ENCODE assay signal across 13 cellular contexts in the genomic region with DNA sequence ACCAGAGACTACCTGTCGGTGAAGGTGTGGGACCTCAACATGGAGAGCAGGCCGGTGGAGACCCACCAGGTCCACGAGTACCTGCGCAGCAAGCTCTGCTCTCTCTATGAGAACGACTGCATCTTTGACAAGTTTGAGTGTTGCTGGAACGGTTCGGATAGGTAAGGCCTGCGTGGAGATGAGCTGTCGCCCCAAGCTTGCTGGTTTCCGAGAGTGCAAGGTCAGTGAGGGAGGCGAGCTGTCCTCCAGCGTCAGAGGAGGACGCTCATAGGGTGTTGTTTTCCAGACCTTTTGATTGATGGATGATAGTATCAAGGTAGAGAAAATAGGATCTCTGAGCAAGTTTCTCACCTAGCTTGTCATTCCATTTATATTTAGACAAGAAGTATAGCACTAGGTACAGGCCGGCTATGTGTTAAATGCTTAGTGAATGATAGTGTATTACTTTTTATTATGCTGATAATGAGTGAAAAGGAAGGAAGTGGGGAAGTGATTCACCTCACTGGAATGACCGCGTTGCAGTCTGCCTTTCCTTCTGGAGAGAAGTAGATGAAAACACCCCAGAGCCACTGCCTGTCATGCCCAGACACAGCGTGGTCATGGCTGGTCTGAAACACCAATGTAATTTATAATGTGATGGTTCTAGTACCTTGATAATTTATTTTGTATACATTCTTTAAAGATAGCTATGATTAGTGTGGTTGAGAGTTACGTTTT. TPM values are rescaled to one million over a fixed set of nuclear protein-coding genes. Genes with fewer than 3 reads are reported as not detected.
DNase-seq lines count a peak whose midpoint lies in the region; ATAC-seq and TF ChIP-seq lines count a peak whose summit lies in the region.
"Had no signal": no experiment of that assay in that cellular context is flagged by ENCODE, and none has a peak within 500 bp of the region (broad histone marks: within the 10 kb centered on the region; RNA-seq: fewer than 3 reads in every experiment).

No MANE protein-coding gene starts in this region.

- DNase-seq in CD4-positive, alpha-beta T cell: no peak
- DNase-seq in Kasumi-1 (lab: John Stamatoyannopoulos, UW) (peak; percentile 37 to 41), body of pancreas (peak in 3 of 4 donors; percentile 1 to 10 (median 9)), lung microvascular endothelial cell (ENCODE audit: low read depth in 2 of 2) (peak; percentile 91 to 93), GM10248 (ENCODE audit: extremely low spot score) (no peak), upper lobe of left lung (no peak)
- DNase-seq in activated CD4-positive, CD25-positive, alpha-beta regulatory T cell (lab: John Stamatoyannopoulos, UW): no peak
- no peak for DNase-seq in activated CD4-positive, alpha-beta memory T cell treated with anti-CD3 and anti-CD28 coated beads, Interleukin-2, amount 10 ng/mL, durations not matched to agents 7 days and 5 days
- DNase-seq: activated CD4-positive, alpha-beta T cell treated with anti-CD3 and anti-CD28 coated beads, Interleukin-2, amount 50 U/mL, for 48 hours; DMS53; H7; NCI-H2081 treated with DMSO at 0.1 percent for 48 hours; stimulated activated naive CD8-positive, alpha-beta T cell treated with anti-CD3 and anti-CD28 coated beads, Interleukin-15, Interleukin-2, amounts not matched to agents 100 U/mL and 50 U/mL, for 24 hours had no signal

- H3K36me3 Mint-ChIP-seq in CD4-positive, alpha-beta T cell (ENCODE audit: low read depth): peaks cover 79% of the 10 kb centered on the region
- H3K36me3 Mint-ChIP-seq in activated CD4-positive, alpha-beta memory T cell treated with anti-CD3 and anti-CD28 coated beads, Interleukin-2, amount 10 ng/mL, durations not matched to agents 7 days and 5 days (ENCODE audit: low read depth): peaks cover 64% of the 10 kb centered on the region

- no peaks in the 10 kb centered on the region for H3K9me3 Mint-ChIP-seq in CD4-positive, alpha-beta T cell
- H3K9me3 Mint-ChIP-seq in activated CD4-positive, alpha-beta memory T cell treated with anti-CD3 and anti-CD28 coated beads, Interleukin-2, amount 10 ng/mL, durations not matched to agents 7 days and 5 days: no peaks in the 10 kb centered on the region

- intact Hi-C loops in CD4-positive, alpha-beta T cell (cut with DNase I, micrococcal nuclease): no loop called here
- intact Hi-C loops in body of pancreas (cut with DNase I): no loop called here

- 85 to 88% methylated on average over 17 to 18 of the region's 18 CpGs for WGBS in body of pancreas, 2 donors
- WGBS in upper lobe of left lung, 2 donors: 87 to 88% methylated on average over 18 of the region's 18 CpGs

- H3K36me3 ChIP-seq in body of pancreas (replicated peaks in 1 of 2; ENCODE audit: insufficient read depth in 1 of 2, low read depth in 2 of 2): peaks cover 0 to 15% of the 10 kb centered on the region in 2 donors
- peaks cover 21 to 70% (median 60%) of the 10 kb centered on the region in 4 donors for H3K36me3 ChIP-seq in upper lobe of left lung

- TF ChIP-seq POLR2A in body of pancreas (IDR thresholded peaks at IDR 0.05) (no peak), upper lobe of left lung (IDR thresholded peaks at IDR 0.05) (no peak)

- H3K27me3 Mint-ChIP-seq in CD4-positive, alpha-beta T cell: no peaks in the 10 kb centered on the region
- H3K27me3 Mint-ChIP-seq in activated CD4-positive, alpha-beta memory T cell treated with anti-CD3 and anti-CD28 coated beads, Interleukin-2, amount 10 ng/mL, durations not matched to agents 7 days and 5 days: no peaks in the 10 kb centered on the region

- H3K4me3 ChIP-seq in body of pancreas (no peak overlapping the region), upper lobe of left lung (no peak overlapping the region)

- no peak overlapping the region for H3K4me3 Mint-ChIP-seq in CD4-positive, alpha-beta T cell
- no peak overlapping the region for H3K4me3 Mint-ChIP-seq in activated CD4-positive, alpha-beta memory T cell treated with anti-CD3 and anti-CD28 coated beads, Interleukin-2, amount 10 ng/mL, durations not matched to agents 7 days and 5 days

- H3K4me1 ChIP-seq in body of pancreas (peaks cover 81% of the 10 kb centered on the region), upper lobe of left lung (no peaks in the 10 kb centered on the region)

- CTCF ChIA-PET in CD4-positive, alpha-beta T cell (lab: Charles Lee): no interaction called here
- CTCF ChIA-PET in GM10248 (lab: Yijun Ruan, JAX): interaction anchor here (1.6 kb wide), 1 partner anchor 13 kb away, joined by 5 read pairs; no protein-coding TSS in a partner anchor
- CTCF ChIA-PET in activated CD4-positive, alpha-beta memory T cell treated with anti-CD3 and anti-CD28 coated beads, Interleukin-2, amount 10 ng/mL, durations not matched to agents 7 days and 5 days (lab: Charles Lee): interaction anchor here (1.3 kb wide), 1 partner anchor 75 kb away, joined by 3 read pairs; no protein-coding TSS in a partner anchor

- no peak overlapping the region for H3K27ac ChIP-seq in CD4-positive, alpha-beta T cell (ENCODE audit: low read depth, low read length)
- H3K27ac ChIP-seq in body of pancreas: peak overlapping the region in 3 of 4 donors; percentile 86 to 96 (median 90)
- H3K27ac ChIP-seq in upper lobe of left lung: no peak overlapping the region

- peak overlapping the region; percentile 53 for H3K27ac Mint-ChIP-seq in CD4-positive, alpha-beta T cell
- no peak overlapping the region for H3K27ac Mint-ChIP-seq in activated CD4-positive, alpha-beta memory T cell treated with anti-CD3 and anti-CD28 coated beads, Interleukin-2, amount 10 ng/mL, durations not matched to agents 7 days and 5 days

- TF ChIP-seq EP300 in upper lobe of left lung (IDR thresholded peaks at IDR 0.05): no peak

- H3K9me3 ChIP-seq in CD4-positive, alpha-beta T cell (ENCODE audit: control insufficient read depth, low read length): no peaks in the 10 kb centered on the region
- no peaks in the 10 kb centered on the region for H3K9me3 ChIP-seq in body of pancreas
- H3K9me3 ChIP-seq in upper lobe of left lung: no peaks in the 10 kb centered on the region

- peaks cover 17% of the 10 kb centered on the region for H3K4me1 Mint-ChIP-seq in CD4-positive, alpha-beta T cell (ENCODE audit: low read depth)
- H3K4me1 Mint-ChIP-seq in activated CD4-positive, alpha-beta memory T cell treated with anti-CD3 and anti-CD28 coated beads, Interleukin-2, amount 10 ng/mL, durations not matched to agents 7 days and 5 days: peaks cover 11% of the 10 kb centered on the region

- TF ChIP-seq CTCF in CD4-positive, alpha-beta T cell (IDR thresholded peaks at IDR 0.05): no peak
- TF ChIP-seq CTCF in body of pancreas (IDR thresholded peaks at IDR 0.05) (no peak), GM10248 (IDR thresholded peaks at IDR 0.05; ENCODE audit: control extremely low read depth, extremely low read depth, low read depth, missing control alignments) (no peak), upper lobe of left lung (IDR thresholded peaks at IDR 0.05) (no peak)

- ATAC-seq in CD4-positive, alpha-beta T cell (ENCODE audit: poor library complexity): no peak
- ATAC-seq in body of pancreas (no peak), upper lobe of left lung (ENCODE audit: low FRiP score in 2 of 2) (no peak)
- ATAC-seq: stimulated activated naive CD8-positive, alpha-beta T cell treated with anti-CD3 and anti-CD28 coated beads, Interleukin-15, Interleukin-2, amounts not matched to agents 100 U/mL and 50 U/mL, for 24 hours had no signal

- POLR2A ChIA-PET in CD4-positive, alpha-beta T cell (lab: Charles Lee): interaction anchor here (1.3 kb wide), 1 partner anchor 25 kb away, joined by 4 read pairs; no protein-coding TSS in a partner anchor
- POLR2A ChIA-PET in GM10248 (lab: Yijun Ruan, JAX): no interaction called here
- POLR2A ChIA-PET in activated CD4-positive, alpha-beta memory T cell treated with anti-CD3 and anti-CD28 coated beads, Interleukin-2, amount 10 ng/mL, durations not matched to agents 7 days and 5 days (lab: Charles Lee): interaction anchor here (0.7 kb wide), 1 partner anchor 44 kb away, joined by 4 read pairs; no protein-coding TSS in a partner anchor

- no peaks in the 10 kb centered on the region for H3K27me3 ChIP-seq in CD4-positive, alpha-beta T cell (ENCODE audit: control insufficient read depth, insufficient read depth, low read length)
- H3K27me3 ChIP-seq in body of pancreas (no peaks in the 10 kb centered on the region), upper lobe of left lung (no peaks in the 10 kb centered on the region)

RNA-seq across cellular contexts. Expression of a gene that starts 33.9 kb away (rescaled TPM):
- 10 to 100 TPM; 21.0 to 23.6 TPM for total RNA-seq in CD4-positive, alpha-beta T cell
- 100 to 1,000 TPM; 147 to 158 TPM for total RNA-seq in body of pancreas
- total RNA-seq in lung microvascular endothelial cell: 23.5 and 56.2 TPM in 2 replicates
- 10 to 100 TPM; 60.2 to 62.3 TPM for total RNA-seq in activated CD4-positive, alpha-beta memory T cell treated with anti-CD3 and anti-CD28 coated beads, Interleukin-2, amount 10 ng/mL, durations not matched to agents 7 days and 5 days
- 100 to 1,000 TPM in 1 of 6 donors, 10 to 100 TPM in 5; 34.6 to 114 (median 51.9) TPM for total RNA-seq in upper lobe of left lung

RNA-seq across cellular contexts. Expression of a gene that starts 47.0 kb away (rescaled TPM):
- total RNA-seq in CD4-positive, alpha-beta T cell: 10 to 100 TPM; 32.6 to 32.9 TPM
- total RNA-seq in body of pancreas: 10 to 100 TPM; 43.1 to 52.4 TPM
- 17.2 and 28.8 TPM in 2 replicates for total RNA-seq in lung microvascular endothelial cell
- total RNA-seq in activated CD4-positive, alpha-beta memory T cell treated with anti-CD3 and anti-CD28 coated beads, Interleukin-2, amount 10 ng/mL, durations not matched to agents 7 days and 5 days: 10 to 100 TPM; 40.3 to 40.8 TPM
- total RNA-seq in upper lobe of left lung: 10 to 100 TPM; 20.5 to 60.8 (median 28.7) TPM

Comparison
In these comparisons a context has a peak if more than half of its experiments do, and no peak if none do; other contexts are left out.
1. DNase-seq: peak in Kasumi-1 (2 of 2), body of pancreas (3 of 4) and lung microvascular endothelial cell (2 of 2); none in CD4-positive, alpha-beta T cell (0 of 10), activated CD4-positive, CD25-positive, alpha-beta regulatory T cell (0 of 4), GM10248 (single experiment), activated CD4-positive, alpha-beta memory T cell treated with anti-CD3 and anti-CD28 coated beads, Interleukin-2, amount 10 ng/mL, durations not matched to agents 7 days and 5 days (single experiment) and upper lobe of left lung (0 of 2).
2. H3K27ac ChIP-seq: peak in body of pancreas (3 of 4); none in CD4-positive, alpha-beta T cell (single experiment) and upper lobe of left lung (0 of 4).